Comparison of ENCODE assay signal across 8 cellular contexts in genomic region chr1:39098569-39099250, GRCh38.
DNase-seq lines count a peak whose midpoint lies in the region; ATAC-seq and TF ChIP-seq lines count a peak whose summit lies in the region.

No MANE protein-coding gene starts in this region.

- CTCF ChIA-PET in CD4-positive, alpha-beta T cell (lab: Charles Lee): interaction anchor here (0.6 to 1.6 kb wide), 19 partner anchors 9 to 905 kb away, joined by 3 to 23 read pairs (median 5); no protein-coding TSS in a partner anchor

- no peak overlapping the region for H3K27ac Mint-ChIP-seq in CD4-positive, alpha-beta T cell

- no peak overlapping the region for H3K4me3 Mint-ChIP-seq in CD4-positive, alpha-beta T cell

- DNase-seq in CD4-positive, alpha-beta T cell: peak; percentile 26 to 60 (median 48)
- DNase-seq in HK-2 (ENCODE audit: unreplicated experiment): peak; percentile 81
- DNase-seq in NCI-H748 treated with DMSO at 0.1 percent for 48 hours (lab: John Stamatoyannopoulos, UW): peak; percentile 51
- peak; percentile 54 to 69 for DNase-seq in activated CD4-positive, alpha-beta T cell treated with anti-CD3 and anti-CD28 coated beads, Interleukin-2, amount 50 U/mL, for 48 hours
- peak; percentile 91 for DNase-seq in ecto neural progenitor cell (ENCODE audit: low spot score)
- DNase-seq in lower lobe of right lung: no peak
- peak; percentile 34 for DNase-seq in stimulated activated CD8-positive, alpha-beta memory T cell treated with anti-CD3 and anti-CD28 coated beads, Interleukin-12 subunit alpha, Interleukin-12 subunit beta, amount 100 ng/mL, for 4 hours (ENCODE audit: low read depth)

- H3K27me3 ChIP-seq in CD4-positive, alpha-beta T cell (ENCODE audit: control insufficient read depth, insufficient read depth, low read length): no peaks in the 10 kb centered on the region
- H3K27me3 ChIP-seq in lower lobe of right lung (ENCODE audit: low read depth): no peaks in the 10 kb centered on the region

- peak; percentile 85 for ATAC-seq in CD4-positive, alpha-beta T cell (ENCODE audit: poor library complexity)
- peak; percentile 86 to 89 for ATAC-seq in lower lobe of right lung
- no peak for ATAC-seq in GM18519 (IDR thresholded peaks at IDR 0.05; ENCODE audit: low FRiP score, unreplicated experiment)

- H3K4me1 ChIP-seq in lower lobe of right lung: peaks cover 16% of the 10 kb centered on the region

- H3K4me1 Mint-ChIP-seq in CD4-positive, alpha-beta T cell (ENCODE audit: low read depth): peaks cover 22% of the 10 kb centered on the region

- no peaks in the 10 kb centered on the region for H3K36me3 Mint-ChIP-seq in CD4-positive, alpha-beta T cell (ENCODE audit: low read depth)

- no peaks in the 10 kb centered on the region for H3K27me3 Mint-ChIP-seq in CD4-positive, alpha-beta T cell

- no peak overlapping the region for H3K27ac ChIP-seq in CD4-positive, alpha-beta T cell (ENCODE audit: low read depth, low read length)
- H3K27ac ChIP-seq in lower lobe of right lung: no peak overlapping the region

- H3K9me3 Mint-ChIP-seq in CD4-positive, alpha-beta T cell: no peaks in the 10 kb centered on the region

- intact Hi-C loops in CD4-positive, alpha-beta T cell (cut with DNase I, micrococcal nuclease): loop anchor here (1.0 to 10.0 kb wide), 9 partner anchors 94 to 619 kb away; no protein-coding TSS in a partner anchor
- intact Hi-C loops in lower lobe of right lung (cut with DNase I): no loop called here

- H3K4me3 ChIP-seq in lower lobe of right lung: no peak overlapping the region

- no peaks in the 10 kb centered on the region for H3K9me3 ChIP-seq in CD4-positive, alpha-beta T cell (ENCODE audit: control insufficient read depth, low read length)
- no peaks in the 10 kb centered on the region for H3K9me3 ChIP-seq in lower lobe of right lung

- peak; percentile 62 for TF ChIP-seq CTCF in CD4-positive, alpha-beta T cell (IDR thresholded peaks at IDR 0.05)
- peak; percentile 73 for TF ChIP-seq CTCF in lower lobe of right lung (IDR thresholded peaks at IDR 0.05)

- H3K36me3 ChIP-seq in lower lobe of right lung: no peaks in the 10 kb centered on the region

- POLR2A ChIA-PET in CD4-positive, alpha-beta T cell (lab: Charles Lee): interaction anchor here (0.6 to 2.0 kb wide), 3 partner anchors 93 to 312 kb away, joined by 3 to 8 read pairs (median 4); no protein-coding TSS in a partner anchor
